1 cellular context compared by ENCODE assay signal in the genomic region with DNA sequence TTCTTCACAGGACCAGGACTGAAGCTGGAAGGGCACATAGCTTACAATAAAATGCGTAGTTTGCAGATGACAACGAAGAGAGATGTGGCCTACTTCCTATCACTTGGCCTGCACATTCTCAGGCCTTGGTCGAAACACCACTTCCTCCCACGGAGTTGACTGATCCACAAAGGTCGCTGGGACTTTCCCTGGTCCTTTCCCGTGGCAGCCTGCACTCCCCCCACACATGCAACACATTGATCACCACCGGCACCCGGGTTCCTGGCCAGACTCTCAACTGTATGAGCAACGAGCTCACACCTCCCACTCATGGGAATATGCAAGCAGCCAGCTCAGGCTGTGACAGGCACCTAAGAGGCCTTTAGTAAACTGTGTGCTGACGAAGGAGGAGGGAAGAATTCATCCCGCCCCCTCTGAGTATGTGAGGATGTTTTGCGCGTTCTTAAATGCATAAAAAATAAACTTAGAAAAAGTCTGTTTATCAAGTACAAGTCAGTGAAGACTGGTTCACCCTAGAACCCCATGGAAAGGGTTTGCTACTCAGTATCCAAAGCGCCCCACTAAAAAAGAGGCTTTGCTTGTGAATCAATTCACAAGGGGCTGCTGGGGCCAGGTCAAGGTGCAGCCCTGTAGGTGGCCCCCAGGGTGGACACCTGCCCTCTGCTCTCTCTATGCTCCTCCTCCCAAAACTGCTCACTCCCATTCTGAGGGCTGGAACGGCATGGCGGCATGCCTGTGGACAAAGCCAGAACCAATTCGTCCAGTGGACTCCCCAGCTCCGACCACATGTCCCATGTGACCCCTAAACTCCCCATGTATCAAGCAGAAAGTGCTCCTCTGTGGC.
TF ChIP-seq lines count a peak whose summit lies in the region.

No MANE protein-coding gene starts in this region.

TF ChIP-seq in IMR-90, 13 proteins besides CTCF, POLR2A, EP300 and RAD21:
- TF ChIP-seq RCOR1 (IDR thresholded peaks at IDR 0.05; ENCODE audit: insufficient replicate concordance, low read length) (peak; percentile 24), FOS (IDR thresholded peaks at IDR 0.05; ENCODE audit: low read depth, low read length) (0 out of 2 replicates have a peak, but pooled peaks have one; percentile 14), MAFK (IDR thresholded peaks at IDR 0.05; ENCODE audit: low read depth, low read length) (no peak), RFX5 (IDR thresholded peaks at IDR 0.05; ENCODE audit: low read depth, low read length) (no peak), MAZ (IDR thresholded peaks at IDR 0.05; ENCODE audit: borderline replicate concordance, low read depth, low read length) (no peak), NFE2L2 (IDR thresholded peaks at IDR 0.05; ENCODE audit: low read depth, low read length) (no peak), SMC3 (IDR thresholded peaks at IDR 0.05; ENCODE audit: low read depth, low read length) (no peak), CEBPB (IDR thresholded peaks at IDR 0.05; ENCODE audit: low read depth, low read length) (no peak), BHLHE40 (IDR thresholded peaks at IDR 0.05; ENCODE audit: low read depth, low read length) (peak; percentile 40), CHD1 (IDR thresholded peaks at IDR 0.05; ENCODE audit: low read depth, low read length) (no peak), MXI1 (IDR thresholded peaks at IDR 0.05; ENCODE audit: borderline replicate concordance, low read depth, low read length) (no peak)
- TF ChIP-seq, protein P1, sequence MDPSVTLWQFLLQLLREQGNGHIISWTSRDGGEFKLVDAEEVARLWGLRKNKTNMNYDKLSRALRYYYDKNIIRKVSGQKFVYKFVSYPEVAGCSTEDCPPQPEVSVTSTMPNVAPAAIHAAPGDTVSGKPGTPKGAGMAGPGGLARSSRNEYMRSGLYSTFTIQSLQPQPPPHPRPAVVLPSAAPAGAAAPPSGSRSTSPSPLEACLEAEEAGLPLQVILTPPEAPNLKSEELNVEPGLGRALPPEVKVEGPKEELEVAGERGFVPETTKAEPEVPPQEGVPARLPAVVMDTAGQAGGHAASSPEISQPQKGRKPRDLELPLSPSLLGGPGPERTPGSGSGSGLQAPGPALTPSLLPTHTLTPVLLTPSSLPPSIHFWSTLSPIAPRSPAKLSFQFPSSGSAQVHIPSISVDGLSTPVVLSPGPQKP (IDR thresholded peaks at IDR 0.05; ENCODE audit: borderline replicate concordance, low read depth, low read length), result no peak
- TF ChIP-seq, protein P2, sequence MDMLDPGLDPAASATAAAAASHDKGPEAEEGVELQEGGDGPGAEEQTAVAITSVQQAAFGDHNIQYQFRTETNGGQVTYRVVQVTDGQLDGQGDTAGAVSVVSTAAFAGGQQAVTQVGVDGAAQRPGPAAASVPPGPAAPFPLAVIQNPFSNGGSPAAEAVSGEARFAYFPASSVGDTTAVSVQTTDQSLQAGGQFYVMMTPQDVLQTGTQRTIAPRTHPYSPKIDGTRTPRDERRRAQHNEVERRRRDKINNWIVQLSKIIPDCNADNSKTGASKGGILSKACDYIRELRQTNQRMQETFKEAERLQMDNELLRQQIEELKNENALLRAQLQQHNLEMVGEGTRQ (IDR thresholded peaks at IDR 0.05; ENCODE audit: low read depth, low read length), result no peak
